In genomic region chr5:113063927-113064326, GRCh38 we compare ENCODE assay signal across 20 cellular contexts.
"Had no signal": no experiment of that assay in that cellular context is flagged by ENCODE, and none has a peak within 500 bp of the region (broad histone marks: within the 10 kb centered on the region; RNA-seq: fewer than 3 reads in every experiment).

No MANE protein-coding gene starts in this region.

- H3K27me3 ChIP-seq: esophagus muscularis mucosa, gastroesophageal sphincter, heart left ventricle, suprapubic skin had no signal

- H3K4me3 ChIP-seq: esophagus muscularis mucosa, gastroesophageal sphincter, heart left ventricle, suprapubic skin had no signal

- H3K27ac Mint-ChIP-seq: activated naive CD8-positive, alpha-beta T cell; activated T-helper 1 cell treated with anti-CD3 and anti-CD28 coated beads, Interleukin-12 subunit alpha, Interleukin-12 subunit beta, Interleukin-2, Interleukin-4 antibody, amounts not matched to agents 30 ng/mL and 10 ng/mL and 1 ng/mL, durations not matched to agents 14 hours and 24 hours and 36 hours; dendritic cell treated with granulocyte-macrophage colony-stimulating factor and Interleukin-4, amounts not matched to agents 40 ng/mL and 50 ng/mL, for 4 days; progenitor cell of endocrine pancreas; stimulated activated naive CD8-positive, alpha-beta T cell treated with anti-CD3 and anti-CD28 coated beads, Interleukin-15, amount 100 ng/mL, for 72 hours had no signal

- H3K4me3 Mint-ChIP-seq: activated naive CD8-positive, alpha-beta T cell; activated T-helper 1 cell treated with anti-CD3 and anti-CD28 coated beads, Interleukin-12 subunit alpha, Interleukin-12 subunit beta, Interleukin-2, Interleukin-4 antibody, amounts not matched to agents 30 ng/mL and 10 ng/mL and 1 ng/mL, durations not matched to agents 14 hours and 24 hours and 36 hours; dendritic cell treated with granulocyte-macrophage colony-stimulating factor and Interleukin-4, amounts not matched to agents 40 ng/mL and 50 ng/mL, for 4 days; neural crest cell had no signal

- ATAC-seq: gastroesophageal sphincter had no signal

- H3K9me3 ChIP-seq: esophagus muscularis mucosa, gastroesophageal sphincter, heart left ventricle, suprapubic skin had no signal

- DNase-seq: activated CD4-positive, alpha-beta T cell treated with anti-CD3 and anti-CD28 coated beads, Interleukin-2, amount 50 U/mL, for 4 hours; activated gamma-delta T cell treated with Interleukin-2 at 50 U/mL for 16 hours; activated T-cell treated with anti-CD3 and anti-CD28 coated beads for 4 hours; effector CD8-positive, alpha-beta T cell; heart left ventricle; kidney glomerular epithelial cell; small intestine; stimulated activated CD4-positive, alpha-beta T cell treated with anti-CD3 and anti-CD28 coated beads, Interleukin-4, amount 100 ng/mL, for 1 hour; stimulated activated naive CD8-positive, alpha-beta T cell treated with anti-CD3 and anti-CD28 coated beads, Interleukin-15, amount 100 ng/mL, for 72 hours; SW 1271; trophoblast cell; WERI-Rb-1 had no signal

- H3K27me3 Mint-ChIP-seq: activated naive CD8-positive, alpha-beta T cell; progenitor cell of endocrine pancreas; stimulated activated naive CD8-positive, alpha-beta T cell treated with anti-CD3 and anti-CD28 coated beads, Interleukin-15, amount 100 ng/mL, for 72 hours had no signal

- H3K27ac ChIP-seq: esophagus muscularis mucosa, gastroesophageal sphincter, heart left ventricle, suprapubic skin, WERI-Rb-1 had no signal

- H3K9me3 Mint-ChIP-seq: activated T-helper 1 cell treated with anti-CD3 and anti-CD28 coated beads, Interleukin-12 subunit alpha, Interleukin-12 subunit beta, Interleukin-2, Interleukin-4 antibody, amounts not matched to agents 30 ng/mL and 10 ng/mL and 1 ng/mL, durations not matched to agents 14 hours and 24 hours and 36 hours; dendritic cell treated with granulocyte-macrophage colony-stimulating factor and Interleukin-4, amounts not matched to agents 40 ng/mL and 50 ng/mL, for 4 days; neural crest cell; stimulated activated naive CD8-positive, alpha-beta T cell treated with anti-CD3 and anti-CD28 coated beads, Interleukin-15, amount 100 ng/mL, for 72 hours had no signal
